Comparison of ENCODE assay signal across 20 cellular contexts in genomic region chrX:11589573-11590110, GRCh38.
DNase-seq lines count a peak whose midpoint lies in the region; ATAC-seq and TF ChIP-seq lines count a peak whose summit lies in the region.
"Had no signal": no experiment of that assay in that cellular context is flagged by ENCODE, and none has a peak within 500 bp of the region (broad histone marks: within the 10 kb centered on the region; RNA-seq: fewer than 3 reads in every experiment).

No MANE protein-coding gene starts in this region.

- no peak for TF ChIP-seq CTCF in GM12865 (IDR thresholded peaks at IDR 0.05; ENCODE audit: insufficient read depth, low read depth, low read length, missing control alignments)
- TF ChIP-seq CTCF in hepatocyte (IDR thresholded peaks at IDR 0.05; ENCODE audit: poor library complexity): no peak
- no peak for TF ChIP-seq CTCF in brain microvascular endothelial cell (IDR thresholded peaks at IDR 0.05; ENCODE audit: low read depth, low read length, missing control alignments)

- ATAC-seq in HG03175 (IDR thresholded peaks at IDR 0.05; ENCODE audit: unreplicated experiment) (no peak), left colon (no peak)
- ATAC-seq: GM23338, HCT116, HepG2, PC-3 had no signal

- no peak overlapping the region for H3K4me2 ChIP-seq in Karpas-422 (ENCODE audit: low read depth, low read length, poor library complexity, severe bottlenecking)
- H3K4me2 ChIP-seq in hepatocyte: no peak overlapping the region
- H3K4me2 ChIP-seq: GM23338 had no signal

- H3K9me3 ChIP-seq in Karpas-422 (ENCODE audit: low read length): no peaks in the 10 kb centered on the region
- no peaks in the 10 kb centered on the region for H3K9me3 ChIP-seq in hepatocyte (ENCODE audit: low read depth)
- H3K9me3 ChIP-seq: BE2C had no signal

- intact Hi-C loops in left colon (cut with DNase I, micrococcal nuclease): no loop called here

- H3K4me3 ChIP-seq in GM12865 (ENCODE audit: low read depth, low read length) (peak overlapping the region; percentile 54), Karpas-422 (ENCODE audit: low read length) (no peak overlapping the region), hepatocyte (no peak overlapping the region), brain microvascular endothelial cell (ENCODE audit: low read depth, low read length) (no peak overlapping the region)
- H3K4me3 ChIP-seq: GM23338 had no signal

- no peaks in the 10 kb centered on the region for H3K36me3 ChIP-seq in Karpas-422 (ENCODE audit: insufficient read depth, low read length)
- no peaks in the 10 kb centered on the region for H3K36me3 ChIP-seq in hepatocyte (replicated peaks; ENCODE audit: insufficient read depth, low read depth)
- H3K36me3 ChIP-seq in brain microvascular endothelial cell (replicated peaks): no peaks in the 10 kb centered on the region
- H3K36me3 ChIP-seq: BE2C had no signal

- H4K20me1 ChIP-seq in Karpas-422 (ENCODE audit: insufficient read depth, low read depth, low read length) (no peaks in the 10 kb centered on the region), hepatocyte (ENCODE audit: insufficient read depth, poor library complexity, severe bottlenecking) (no peaks in the 10 kb centered on the region)

- H3K4me1 ChIP-seq in Karpas-422 (ENCODE audit: low read length) (peaks cover 3% of the 10 kb centered on the region; the same call in 1 of the 2 replicates), hepatocyte (ENCODE audit: insufficient read depth) (no peaks in the 10 kb centered on the region)
- H3K4me1 ChIP-seq: BE2C had no signal

- H2AFZ ChIP-seq in Karpas-422 (ENCODE audit: low read length): no peak overlapping the region
- no peak overlapping the region for H2AFZ ChIP-seq in hepatocyte
- H2AFZ ChIP-seq: GM23338 had no signal

- H3K27me3 ChIP-seq in Karpas-422 (ENCODE audit: low read length): no peaks in the 10 kb centered on the region
- H3K27me3 ChIP-seq in hepatocyte: no peaks in the 10 kb centered on the region
- H3K27me3 ChIP-seq in brain microvascular endothelial cell (replicated peaks): no peaks in the 10 kb centered on the region
- H3K27me3 ChIP-seq: BE2C had no signal

- H3K27ac ChIP-seq in Karpas-422 (ENCODE audit: low read length) (no peak overlapping the region), hepatocyte (no peak overlapping the region), brain microvascular endothelial cell (no peak overlapping the region)
- H3K27ac ChIP-seq: RWPE1 had no signal

- peak; percentile 74 for DNase-seq in GM12865 (ENCODE audit: low read depth)
- peak; percentile 9 for DNase-seq in Karpas-422
- peak; percentile 31 for DNase-seq in hepatocyte (ENCODE audit: low spot score)
- DNase-seq in renal cortical epithelial cell (ENCODE audit: low read depth): peak; percentile 54
- no peak for DNase-seq in left colon
- no peak for DNase-seq in brain microvascular endothelial cell
- DNase-seq: ACHN; BE2C; CD4-positive, alpha-beta memory T cell; KG1; NCI-H1048; NCI-H146; NCI-H2081; NCI-H774; PC-3 had no signal

- no peaks in the 10 kb centered on the region for H3K9me2 ChIP-seq in Karpas-422 (replicated peaks; ENCODE audit: insufficient read depth, low read length)
- H3K9me2 ChIP-seq in hepatocyte (replicated peaks; ENCODE audit: insufficient read depth): no peaks in the 10 kb centered on the region

- H3K79me2 ChIP-seq in Karpas-422 (ENCODE audit: low read length): no peaks in the 10 kb centered on the region
- H3K79me2 ChIP-seq in hepatocyte: no peaks in the 10 kb centered on the region

- 46% methylated on average over 3 of the region's 3 CpGs for WGBS in hepatocyte (ENCODE audit: low lambda C conversion rate, missing lambda C conversion rate)

- H3K9ac ChIP-seq in Karpas-422 (ENCODE audit: low read length): no peak overlapping the region

- in situ Hi-C loops in brain microvascular endothelial cell (cut with HindIII; ENCODE audit: low pct_ligation_motif_present, low sequenced_read_pairs): no loop called here

Comparison
In these comparisons a context has a peak if more than half of its experiments do, and no peak if none do; other contexts are left out.
1. DNase-seq: peak in GM12865 (single experiment), Karpas-422 (single experiment), hepatocyte (single experiment) and renal cortical epithelial cell (single experiment); none in left colon (0 of 2) and brain microvascular endothelial cell (single experiment).